In the genomic region with DNA sequence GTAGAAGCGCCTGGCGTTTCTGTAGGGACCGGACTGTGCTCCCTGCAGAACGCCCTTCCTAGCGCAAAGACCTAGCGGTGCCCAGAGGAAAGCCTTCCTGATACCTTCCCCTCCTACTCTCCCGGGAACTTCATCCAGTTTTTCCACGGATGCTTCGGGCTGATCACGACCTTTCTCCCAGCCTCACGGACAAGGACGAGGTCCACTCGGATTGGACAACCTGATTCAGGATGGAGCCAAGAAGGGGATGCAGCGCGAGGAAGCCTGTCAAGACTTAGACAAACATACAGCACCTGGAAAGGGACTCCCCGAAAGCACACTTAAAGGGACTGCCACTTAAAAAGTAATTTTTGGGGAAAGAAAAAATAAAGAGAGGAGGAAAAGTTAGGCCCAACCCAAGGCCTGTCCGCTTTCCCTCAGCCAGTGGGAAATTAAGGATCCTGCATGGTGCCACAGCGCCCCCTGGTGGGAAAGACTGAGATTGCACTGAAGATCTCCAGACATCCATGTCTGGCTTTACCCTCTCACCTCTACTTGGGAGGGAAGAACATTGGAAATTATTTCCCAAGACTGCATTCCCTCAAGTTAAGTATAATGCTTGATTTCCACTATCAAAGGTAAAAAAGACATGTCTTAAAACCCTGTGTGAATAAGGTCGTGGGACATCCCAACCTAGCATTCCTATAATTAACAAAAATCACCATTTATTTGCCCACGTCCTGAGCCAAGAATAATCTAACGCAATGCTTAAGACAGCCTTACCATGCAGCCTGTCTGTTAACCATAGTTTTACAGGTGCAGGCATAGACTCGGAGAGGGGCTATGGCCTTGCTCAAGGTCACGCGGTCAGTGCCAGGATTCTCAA, we compare ENCODE assay signal across 8 cellular contexts. TPM values are rescaled to one million over a fixed set of nuclear protein-coding genes. Genes with fewer than 3 reads are reported as not detected.
DNase-seq lines count a peak whose midpoint lies in the region; ATAC-seq and TF ChIP-seq lines count a peak whose summit lies in the region.

No MANE protein-coding gene starts in this region.

- H3K4me3 ChIP-seq in fibroblast of lung (replicated peaks in 1 of 4; ENCODE audit: control extremely low read depth in 1 of 4, insufficient read depth in 1 of 4, low read depth in 3 of 4, low read length in 4 of 4): no peak overlapping the region
- H3K4me3 ChIP-seq in neuronal stem cell (ENCODE audit: low read length in 2 of 2): no peak overlapping the region

- no peak overlapping the region for H3K4ac ChIP-seq in neuronal stem cell (ENCODE audit: low read length)

- H3K27me3 ChIP-seq in fibroblast of lung (ENCODE audit: control insufficient read depth, insufficient read depth, low read length) (no peaks in the 10 kb centered on the region), neuronal stem cell (ENCODE audit: control insufficient read depth in 3 of 3, insufficient read depth in 3 of 3, low read depth in 1 of 3, low read length in 3 of 3) (no peaks in the 10 kb centered on the region)

- H3K4me1 ChIP-seq in fibroblast of lung (ENCODE audit: control insufficient read depth, extremely low read depth, insufficient read depth, low read length) (peaks cover 20% of the 10 kb centered on the region), neuronal stem cell (ENCODE audit: control insufficient read depth in 2 of 2, insufficient read depth in 1 of 2, low read depth in 1 of 2, low read length in 2 of 2) (peaks cover 0 to 4% of the 10 kb centered on the region in 2 donors)

- no peak overlapping the region for H2BK120ac ChIP-seq in neuronal stem cell (ENCODE audit: low read depth, low read length)

- no peak overlapping the region for H3K14ac ChIP-seq in neuronal stem cell (ENCODE audit: low read length)

- DNase-seq in AG09319 (ENCODE audit: extremely low read depth, low read depth) (no peak), GM19238 (ENCODE audit: insufficient read length, low spot score) (peak; percentile 31), NCI-H82 (lab: John Stamatoyannopoulos, UW) (peak; percentile 73), activated T-cell treated with anti-CD3 and anti-CD28 coated beads for 4 hours (peak; percentile 64), fibroblast of lung (ENCODE audit: low read depth in 2 of 2) (peak; percentile 43 to 71), neuronal stem cell (ENCODE audit: low spot score) (peak; percentile 79), superior temporal gyrus (ENCODE audit: extremely low spot score) (peak; percentile 88)

- WGBS in neuronal stem cell (ENCODE audit: extremely low coverage in 2 of 2, insufficient read length in 2 of 2, insufficient replicate concordance in 1 of 2), 2 donors: no CpG with 5 or more reads among the region's 24 CpGs

- H2AK5ac ChIP-seq in neuronal stem cell (ENCODE audit: low read depth, low read length): peak overlapping the region; percentile 10

- no peaks in the 10 kb centered on the region for H4K20me1 ChIP-seq in fibroblast of lung (ENCODE audit: control insufficient read depth, extremely low read depth, insufficient read depth, low read length)

- H3K4me2 ChIP-seq in fibroblast of lung (ENCODE audit: extremely low read depth, insufficient read depth, low read length) (no peak overlapping the region), neuronal stem cell (ENCODE audit: insufficient read depth, low read length, poor library complexity, severe bottlenecking) (no peak overlapping the region)

- H3K9me3 ChIP-seq in fibroblast of lung (ENCODE audit: control insufficient read depth, insufficient read depth, low read depth, low read length) (no peaks in the 10 kb centered on the region), neuronal stem cell (replicated peaks in 1 of 2; ENCODE audit: control insufficient read depth in 2 of 2, insufficient read depth in 1 of 2, low read depth in 1 of 2, low read length in 2 of 2) (no peaks in the 10 kb centered on the region)

- no peak overlapping the region for H4K8ac ChIP-seq in neuronal stem cell (ENCODE audit: low read depth, low read length)

- H3K79me1 ChIP-seq in neuronal stem cell (ENCODE audit: low read depth, low read length): no peaks in the 10 kb centered on the region

- no peak overlapping the region for H2BK12ac ChIP-seq in neuronal stem cell (ENCODE audit: low read length)

- H2BK15ac ChIP-seq in neuronal stem cell (ENCODE audit: low read length): no peak overlapping the region

- no peak overlapping the region for H3K9ac ChIP-seq in fibroblast of lung (ENCODE audit: insufficient read depth, low read length)
- H3K9ac ChIP-seq in neuronal stem cell (ENCODE audit: low read depth, low read length, poor library complexity): peak overlapping the region; percentile 9

- H3K36me3 ChIP-seq in fibroblast of lung (ENCODE audit: control insufficient read depth, insufficient read depth, low read length): no peaks in the 10 kb centered on the region
- no peaks in the 10 kb centered on the region for H3K36me3 ChIP-seq in neuronal stem cell (replicated peaks in 1 of 2; ENCODE audit: control insufficient read depth in 2 of 2, insufficient read depth in 2 of 2, low read length in 2 of 2)

- no peak overlapping the region for H3K27ac ChIP-seq in fibroblast of lung (ENCODE audit: insufficient read depth, low read length)
- H3K27ac ChIP-seq in neuronal stem cell (replicated peaks; ENCODE audit: low read length): no peak overlapping the region

- TF ChIP-seq CTCF in AG09319 (IDR thresholded peaks at IDR 0.05; ENCODE audit: low read depth, low read length): peak; percentile 95
- peak; percentile 88 to 94 for TF ChIP-seq CTCF in fibroblast of lung (conservative IDR thresholded peaks at IDR 0.05 in 1 of 2, IDR thresholded peaks at IDR 0.05 in 1 of 2; ENCODE audit: low read depth in 1 of 2, low read length in 2 of 2)

- H3K79me2 ChIP-seq in fibroblast of lung (ENCODE audit: control insufficient read depth, insufficient read depth, low read length): no peaks in the 10 kb centered on the region

- H2AFZ ChIP-seq in fibroblast of lung (ENCODE audit: low read length) (no peak overlapping the region), neuronal stem cell (ENCODE audit: low read length) (peak overlapping the region; percentile 66)

- H3K18ac ChIP-seq in neuronal stem cell (ENCODE audit: low read length): no peak overlapping the region

- no peak overlapping the region for H3K23ac ChIP-seq in neuronal stem cell (ENCODE audit: low read depth, low read length, poor library complexity)

- H4K91ac ChIP-seq in neuronal stem cell (ENCODE audit: low read depth, low read length, poor library complexity): no peak overlapping the region

- ATAC-seq in GM19397 (IDR thresholded peaks at IDR 0.05; ENCODE audit: unreplicated experiment): no peak

- no peak overlapping the region for H2BK5ac ChIP-seq in neuronal stem cell (ENCODE audit: low read length)

RNA-seq across cellular contexts. Expression of gene COPS8, which starts 13.4 kb away (rescaled TPM):
- total RNA-seq in fibroblast of lung: 79.6 and 82.1 TPM in 2 replicates
- polyA plus RNA-seq in fibroblast of lung: 97.3 and 118 TPM in 2 replicates
- 52.8 and 61.3 TPM in 2 replicates for polyA plus RNA-seq in fibroblast of lung (2012)
- 5.6 and 5.7 TPM in 2 replicates for polyA minus RNA-seq in fibroblast of lung (ENCODE audit: low replicate concordance)
- polyA plus RNA-seq in neuronal stem cell (2013, experiment 1 of 2): 48.8 TPM
- 50.0 TPM for polyA plus RNA-seq in neuronal stem cell (2013, experiment 2 of 2)
